Comparison of ENCODE assay signal across 26 cellular contexts in genomic region chr2:66127656-66128055, GRCh38.
"Had no signal": no experiment of that assay in that cellular context is flagged by ENCODE, and none has a peak within 500 bp of the region (broad histone marks: within the 10 kb centered on the region; RNA-seq: fewer than 3 reads in every experiment).

No MANE protein-coding gene starts in this region.

- H3K79me2 ChIP-seq: parathyroid adenoma had no signal

- H3K4me1 Mint-ChIP-seq: immature natural killer cell; natural killer cell; stimulated activated naive CD8-positive, alpha-beta T cell treated with anti-CD3 and anti-CD28 coated beads, Interleukin-15, amount 100 ng/mL, for 72 hours had no signal

- H3K4me3 ChIP-seq: colonic mucosa, esophagus squamous epithelium, lower lobe of right lung, prostate gland, right atrium auricular region, smooth muscle cell, suprapubic skin had no signal

- H3K9me3 Mint-ChIP-seq: neural crest cell had no signal

- H3K27me3 Mint-ChIP-seq: dendritic cell treated with granulocyte-macrophage colony-stimulating factor and Interleukin-4, amounts not matched to agents 40 ng/mL and 50 ng/mL, for 4 days; stimulated activated naive CD8-positive, alpha-beta T cell treated with anti-CD3 and anti-CD28 coated beads, Interleukin-15, amount 100 ng/mL, for 72 hours; type B pancreatic cell had no signal

- DNase-seq: colonic mucosa; effector CD8-positive, alpha-beta T cell; esophagus squamous epithelium; foreskin melanocyte; hypothalamus; immature natural killer cell; islet precursor cell; kidney glomerular epithelial cell; left colon; left ventricle myocardium superior; lower lobe of right lung; natural killer cell; stimulated activated CD4-positive, alpha-beta T cell treated with anti-CD3 and anti-CD28 coated beads, Interleukin-12 subunit alpha, Interleukin-12 subunit beta, amount 100 ng/mL, for 4 hours; stimulated activated CD4-positive, alpha-beta T cell treated with anti-CD3 and anti-CD28 coated beads, Interleukin-1b, Interleukin-23, amount 100 ng/mL, for 48 hours; stimulated activated CD4-positive, alpha-beta T cell treated with anti-CD3 and anti-CD28 coated beads, Interleukin-4, amount 100 ng/mL, for 1 hour; stimulated activated CD8-positive, alpha-beta memory T cell treated with anti-CD3 and anti-CD28 coated beads, Interleukin-4, amount 100 ng/mL, for 48 hours; stimulated activated naive CD4-positive, alpha-beta T cell; stimulated activated naive CD8-positive, alpha-beta T cell treated with anti-CD3 and anti-CD28 coated beads, Interleukin-15, amount 100 ng/mL, for 72 hours had no signal

- H3K27me3 ChIP-seq: colonic mucosa, esophagus squamous epithelium, right atrium auricular region, suprapubic skin had no signal

- H3K27ac ChIP-seq: colonic mucosa, esophagus squamous epithelium, lower lobe of right lung, parathyroid adenoma, prostate gland, right atrium auricular region, suprapubic skin had no signal

- H3K4me1 ChIP-seq: colonic mucosa, esophagus squamous epithelium, lower lobe of right lung, prostate gland, right atrium auricular region, suprapubic skin had no signal

- H3K4me3 Mint-ChIP-seq: dendritic cell treated with granulocyte-macrophage colony-stimulating factor and Interleukin-4, amounts not matched to agents 40 ng/mL and 50 ng/mL, for 4 days; immature natural killer cell; natural killer cell; neural crest cell; stimulated activated naive CD8-positive, alpha-beta T cell treated with anti-CD3 and anti-CD28 coated beads, Interleukin-15, amount 100 ng/mL, for 72 hours; type B pancreatic cell had no signal

- H3K9me3 ChIP-seq: colonic mucosa, esophagus squamous epithelium, lower lobe of right lung, prostate gland, right atrium auricular region, suprapubic skin had no signal

- H3K36me3 ChIP-seq: colonic mucosa, esophagus squamous epithelium, lower lobe of right lung, prostate gland, right atrium auricular region, suprapubic skin had no signal

- H3K36me3 Mint-ChIP-seq: immature natural killer cell, natural killer cell had no signal

- H3K9ac ChIP-seq: parathyroid adenoma had no signal

- H2AFZ ChIP-seq: parathyroid adenoma had no signal

- H3K27ac Mint-ChIP-seq: dendritic cell treated with granulocyte-macrophage colony-stimulating factor and Interleukin-4, amounts not matched to agents 40 ng/mL and 50 ng/mL, for 4 days; immature natural killer cell; natural killer cell; type B pancreatic cell had no signal

- H3K4me2 ChIP-seq: smooth muscle cell had no signal
